Comparison of ENCODE assay signal across 8 cellular contexts in genomic region chr9:136410500-136411287, GRCh38. TPM values are rescaled to one million over a fixed set of nuclear protein-coding genes. Genes with fewer than 3 reads are reported as not detected.
A peak's percentile ranks its signal among the peaks of the same experiment; 100 is the strongest.
DNase-seq lines count a peak whose midpoint lies in the region; ATAC-seq, FAIRE-seq and TF ChIP-seq lines count a peak whose summit lies in the region.

TSS of gene ENTR1 (minus strand) at chr9:136410614. CDS start at chr9:136410397, 217 bp downstream.
TSS of gene PMPCA (plus strand) at chr9:136410658. CDS start at chr9:136410669, 11 bp downstream.

- DNase-seq in A549 (ENCODE audit: low read depth in 1 of 2, low spot score in 1 of 2) (peak; percentile 90 to 93), NCI-H226 (peak; percentile 78), WTC11 (ENCODE audit: low spot score) (peak; percentile 92), mammary epithelial cell (peak; percentile 86), iPS-NIHi11 (ENCODE audit: low spot score) (peak; percentile 100)

- intact Hi-C loops in mammary epithelial cell (cut with micrococcal nuclease), result no loop called here

- H3K9me3 Mint-ChIP-seq in WTC11, result no peaks in the 10 kb centered on the region

- H3K4me3 Mint-ChIP-seq in WTC11, result peak within 1 kb of the TSS; percentile 92

- H3K79me2 ChIP-seq in mammary epithelial cell (ENCODE audit: insufficient read depth, low read length), result peaks cover 65% of the 10 kb centered on the region

- H3K27ac ChIP-seq in A549, result peak within 1 kb of the TSS; percentile 91 to 95
- peak within 1 kb of the TSS; percentile 80 for H3K27ac ChIP-seq in mammary epithelial cell (ENCODE audit: insufficient read depth, low read depth, low read length)
- H3K27ac ChIP-seq in skin epidermis, result peak within 1 kb of the TSS; percentile 59 to 99 (median 92)

- peak within 1 kb of the TSS; percentile 86 for H3K9ac ChIP-seq in mammary epithelial cell (ENCODE audit: insufficient read depth, low read length)

- H3K4me3 ChIP-seq in A549 (peak within 1 kb of the TSS; percentile 78), mammary epithelial cell (replicated peaks in 1 of 3; ENCODE audit: insufficient read depth in 1 of 3, low read depth in 2 of 3, low read length in 3 of 3) (peak within 1 kb of the TSS; percentile 68 to 96 (median 91)), skin epidermis (peak within 1 kb of the TSS; percentile 61 to 98 (median 86))

- dilution Hi-C loops in mammary epithelial cell (cut with HindIII; ENCODE audit: low sequenced_read_pairs), result loop anchor here (5.0 kb wide), 1 partner anchor 147 kb away; no protein-coding TSS in a partner anchor

- H4K20me1 ChIP-seq in mammary epithelial cell (ENCODE audit: insufficient read depth, low read length), result no peaks in the 10 kb centered on the region

- H2AFZ ChIP-seq in mammary epithelial cell (ENCODE audit: low read depth, low read length), result peak within 1 kb of the TSS; percentile 83

- no peak for FAIRE-seq in A549 (lab: Jason Lieb, UNC)

- H3K27me3 ChIP-seq in mammary epithelial cell (ENCODE audit: insufficient read depth, low read length), result no peaks in the 10 kb centered on the region

- 3% methylated on average over 32 of the region's 83 CpGs for WGBS in A549 (ENCODE audit: missing lambda C conversion rate)
- 2% methylated on average over 50 of the region's 83 CpGs for WGBS in mammary epithelial cell (ENCODE audit: low coverage, missing lambda C conversion rate)

- peak; percentile 95 for TF ChIP-seq POLR2A in A549 (IDR thresholded peaks at IDR 0.05; ENCODE audit: low read length)

- TF ChIP-seq RAD21 in A549 (conservative IDR thresholded peaks at IDR 0.05 in 1 of 2, IDR thresholded peaks at IDR 0.05 in 1 of 2), result no peak

- no peaks in the 10 kb centered on the region for H3K27me3 Mint-ChIP-seq in WTC11 (ENCODE audit: low read depth)

- in situ Hi-C loops in mammary epithelial cell (cut with MboI; ENCODE audit: low sequenced_read_pairs in 2 of 2), result no loop called here

- H3K4me1 ChIP-seq in A549 (peaks cover 19% of the 10 kb centered on the region), mammary epithelial cell (ENCODE audit: insufficient read depth, low read length) (peaks cover 17% of the 10 kb centered on the region)

- ATAC-seq in A549 (peak; percentile 86 to 91), GM18867 (IDR thresholded peaks at IDR 0.05; ENCODE audit: unreplicated experiment) (peak; percentile 81), HG03108 (IDR thresholded peaks at IDR 0.05; ENCODE audit: unreplicated experiment) (peak; percentile 73), WTC11 (peak; percentile 74)

- H3K36me3 ChIP-seq in mammary epithelial cell (ENCODE audit: insufficient read depth, low read length), result peaks cover 16% of the 10 kb centered on the region

- TF ChIP-seq CTCF in A549 (IDR thresholded peaks at IDR 0.05), result no peak
- TF ChIP-seq CTCF in WTC11 (IDR thresholded peaks at IDR 0.05), result no peak
- no peak for TF ChIP-seq CTCF in mammary epithelial cell (conservative IDR thresholded peaks at IDR 0.05 in 1 of 2, IDR thresholded peaks at IDR 0.05 in 1 of 2; ENCODE audit: extremely low read depth in 1 of 2, insufficient read depth in 1 of 2, low read depth in 1 of 2, low read length in 2 of 2)

- peak within 1 kb of the TSS; percentile 90 for H3K27ac Mint-ChIP-seq in WTC11

- H3K4me1 Mint-ChIP-seq in WTC11, result peaks cover 27% of the 10 kb centered on the region

- no peak for TF ChIP-seq EP300 in A549 (IDR thresholded peaks at IDR 0.05)

- CTCF ChIA-PET in A549 (lab: Yijun Ruan, JAX) (interaction anchor here (1.0 to 2.8 kb wide), 3 partner anchors 10 to 74 kb away, joined by 3 to 19 read pairs (median 3); no protein-coding TSS in a partner anchor), WTC11 (lab: Charles Lee) (interaction anchor here (1.0 to 2.4 kb wide), 6 partner anchors 10 to 261 kb away, joined by 3 to 11 read pairs (median 4); no protein-coding TSS in a partner anchor), mammary epithelial cell (lab: Charles Lee; ENCODE audit: low non-redundant PET) (no interaction called here)

- POLR2A ChIA-PET in A549 (lab: Yijun Ruan, JAX) (interaction anchor here (2.5 kb wide), 1 partner anchor 48 kb away, joined by 7 read pairs; the partner anchor contains the start of gene DNLZ), WTC11 (lab: Charles Lee) (interaction anchor here (0.5 to 1.1 kb wide), 3 partner anchors 10 to 79 kb away, joined by 3 to 5 read pairs (median 5); no protein-coding TSS in a partner anchor)

- TSS peak; percentile 49 for BruUV-seq in mammary epithelial cell (replicated peaks; lab: Mats Ljungman, UMichigan)

- H3K9me3 ChIP-seq in A549 (no peaks in the 10 kb centered on the region), mammary epithelial cell (replicated peaks; ENCODE audit: insufficient read depth, low read length) (no peaks in the 10 kb centered on the region)

- H3K36me3 Mint-ChIP-seq in WTC11, result peaks cover 69% of the 10 kb centered on the region

- H3K4me2 ChIP-seq in A549, result peak within 1 kb of the TSS; percentile 97
- H3K4me2 ChIP-seq in mammary epithelial cell (ENCODE audit: insufficient read depth, low read depth, low read length), result peak within 1 kb of the TSS; percentile 94

TF ChIP-seq in A549, 52 proteins besides CTCF, POLR2A, EP300 and RAD21 (continues in another document):
- 0 out of 2 replicates have a peak, but pooled peaks have one; percentile 10 for TF ChIP-seq TFCP2L1 (CRISPR knock-in tag; IDR thresholded peaks at IDR 0.05)
- TF ChIP-seq JUNB (IDR thresholded peaks at IDR 0.05), result no peak
- peak; percentile 68; the same call in 1 of the 2 replicates for TF ChIP-seq MAX (IDR thresholded peaks at IDR 0.05)
- TF ChIP-seq ATOH8 (CRISPR knock-in tag; IDR thresholded peaks at IDR 0.05; ENCODE audit: low read depth), result no peak
- no peak for TF ChIP-seq HOXB13 (CRISPR knock-in tag; IDR thresholded peaks at IDR 0.05; ENCODE audit: low read depth)
- peak; percentile 82 to 98; a peak in 4 of 5 replicates for TF ChIP-seq JUN (IDR thresholded peaks at IDR 0.05)
- TF ChIP-seq RNF2 (IDR thresholded peaks at IDR 0.05; ENCODE audit: borderline replicate concordance, low read depth), result no peak
- TF ChIP-seq CBX8 (IDR thresholded peaks at IDR 0.05), result no peak

TF ChIP-seq in WTC11, 78 proteins besides CTCF, POLR2A, EP300 and RAD21 (continues in another document):
- TF ChIP-seq E2F1 (CRISPR knock-in tag; IDR thresholded peaks at IDR 0.05) (no peak; the same call in 1 of the 2 replicates), ZMAT4 (CRISPR knock-in tag; IDR thresholded peaks at IDR 0.05) (no peak), JUN (CRISPR knock-in tag; IDR thresholded peaks at IDR 0.05) (peak; percentile 71; the same call in 1 of the 2 replicates), RORB (CRISPR knock-in tag; IDR thresholded peaks at IDR 0.05) (no peak), NR1H2 (CRISPR knock-in tag; IDR thresholded peaks at IDR 0.05) (no peak), USF1 (CRISPR knock-in tag; IDR thresholded peaks at IDR 0.05) (peak; percentile 45; the same call in 1 of the 2 replicates), TCF7 (CRISPR knock-in tag; IDR thresholded peaks at IDR 0.05; ENCODE audit: low read depth) (no peak)

RNA-seq across cellular contexts. Expression of gene ENTR1, which starts in this region (rescaled TPM):
- polyA plus RNA-seq in A549 (2011; rRNA removed), result 69.0 and 75.8 TPM in 2 replicates
- 63.5 and 69.5 TPM in 2 replicates for polyA plus RNA-seq in A549 (2012; cell fraction: cytosol; rRNA removed)
- polyA plus RNA-seq in A549 (2012; cell fraction: nucleus; rRNA removed), result 123 and 138 TPM in 2 replicates
- polyA plus RNA-seq in A549 (2017; fragmentation: RNase III; extraction: RNeasy Plus Mini Kit Qiagen cat#74134 plus additional on column Dnase treatment), result 63.8 to 67.4 TPM (median 66.7 TPM) in 3 replicates
- 26.5 and 42.7 TPM in 2 replicates for polyA minus RNA-seq in A549 (2011; rRNA and poly(A)+ RNA removed)
- 102 to 140 TPM (median 103 TPM) in 3 replicates for total RNA-seq in WTC11 (2021)
- total RNA-seq in mammary epithelial cell, result 10 to 100 TPM; 28.5 to 62.0 TPM
- 37.1 TPM for polyA plus RNA-seq in mammary epithelial cell
- polyA minus RNA-seq in mammary epithelial cell, result 38.7 TPM

RNA-seq across cellular contexts. Expression of gene PMPCA, which starts in this region (rescaled TPM):
- polyA plus RNA-seq in A549 (2011; rRNA removed), result 53.4 and 71.1 TPM in 2 replicates
- polyA plus RNA-seq in A549 (2012; cell fraction: cytosol; rRNA removed), result 86.8 and 91.7 TPM in 2 replicates
- polyA plus RNA-seq in A549 (2012; cell fraction: nucleus; rRNA removed), result 204 and 211 TPM in 2 replicates
- polyA plus RNA-seq in A549 (2017; fragmentation: RNase III; extraction: RNeasy Plus Mini Kit Qiagen cat#74134 plus additional on column Dnase treatment), result 83.0 to 101 TPM (median 89.2 TPM) in 3 replicates
- polyA minus RNA-seq in A549 (2011; rRNA and poly(A)+ RNA removed), result 34.5 and 38.2 TPM in 2 replicates
- 77.0 to 103 TPM (median 79.2 TPM) in 3 replicates for total RNA-seq in WTC11 (2021)
- 10 to 100 TPM; 41.7 to 68.8 TPM for total RNA-seq in mammary epithelial cell
- 69.4 TPM for polyA plus RNA-seq in mammary epithelial cell
- polyA minus RNA-seq in mammary epithelial cell, result 47.2 TPM

Comparison
In these comparisons a context has a peak if more than half of its experiments do, and no peak if none do; other contexts are left out.
1. Peak in every context shown above with its lines: DNase-seq, ATAC-seq, H3K4me3 ChIP-seq and H3K27ac ChIP-seq.